ENCODE assay signal across 27 cellular contexts in the genomic region with DNA sequence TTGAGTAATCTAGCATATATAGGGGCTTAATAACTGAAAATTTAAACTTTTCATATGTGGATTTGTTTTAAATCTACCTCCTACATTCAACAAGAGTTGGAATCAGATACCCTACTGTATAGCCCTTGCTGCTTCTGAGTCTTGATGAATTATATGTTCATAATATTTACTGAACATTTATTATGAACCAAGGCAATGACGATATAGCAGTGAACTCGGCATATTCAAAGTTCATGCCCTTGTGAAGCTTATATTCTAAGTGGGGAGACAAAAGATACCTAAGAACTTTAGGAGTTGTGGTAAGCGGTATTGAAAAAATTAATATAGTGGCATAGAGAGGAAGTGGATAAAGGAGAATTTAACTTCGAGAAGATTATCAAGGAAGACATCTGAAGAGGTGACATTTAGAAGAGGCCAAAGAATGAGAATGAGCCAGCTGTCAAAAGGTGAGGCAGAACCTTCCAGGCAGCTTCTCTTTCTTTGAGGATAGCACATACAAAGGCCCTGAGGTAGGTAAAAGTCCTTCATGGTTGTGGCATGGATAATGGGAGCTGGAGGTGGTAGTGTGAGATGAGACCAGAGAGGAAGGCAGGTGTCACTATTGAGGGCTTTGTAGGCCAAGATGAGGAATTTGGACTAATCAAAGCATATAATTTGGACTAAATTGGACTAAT. TPM values are rescaled to one million over a fixed set of nuclear protein-coding genes. Genes with fewer than 3 reads are reported as not detected.
A peak's percentile ranks its signal among the peaks of the same experiment; 100 is the strongest.
DNase-seq lines count a peak whose midpoint lies in the region; ATAC-seq, FAIRE-seq and TF ChIP-seq lines count a peak whose summit lies in the region.
"Had no signal": no experiment of that assay in that cellular context is flagged by ENCODE, and none has a peak within 500 bp of the region (broad histone marks: within the 10 kb centered on the region; RNA-seq: fewer than 3 reads in every experiment).

No MANE protein-coding gene starts in this region.

- DNase-seq in A673 (ENCODE audit: low spot score) = no peak
- no peak for DNase-seq in PC-9
- no peak for DNase-seq in endothelial cell of umbilical vein (ENCODE audit: low read depth, low spot score)
- no peak for DNase-seq in caudate nucleus (lab: John Stamatoyannopoulos, UW)
- DNase-seq in left lobe of liver (ENCODE audit: low spot score) = no peak
- DNase-seq in GM10266 (ENCODE audit: extremely low spot score) = no peak
- DNase-seq: activated CD4-positive, alpha-beta T cell treated with anti-CD3 and anti-CD28 coated beads for 4 hours; activated CD8-positive, alpha-beta memory T cell treated with anti-CD3 and anti-CD28 coated beads, Interleukin-2, amount 50 U/mL, for 48 hours; activated effector memory CD4-positive, alpha-beta T cell treated with anti-CD3 and anti-CD28 coated beads, Interleukin-2, amount 50 U/mL, for 16 hours; activated naive CD8-positive, alpha-beta T cell treated with anti-CD3 and anti-CD28 coated beads for 36 hours; aorta; CD4-positive, alpha-beta T cell; effector memory CD8-positive, alpha-beta T cell; NCI-H146; stimulated activated CD4-positive, alpha-beta T cell treated with anti-CD3 and anti-CD28 coated beads, Interleukin-4, amount 100 ng/mL, for 1 hour; T-helper 17 cell had no signal

- H2AFZ ChIP-seq in PC-9 (no peak overlapping the region), endothelial cell of umbilical vein (ENCODE audit: low read depth, low read length) (no peak overlapping the region)
- H2AFZ ChIP-seq: parathyroid adenoma had no signal

- POLR2A ChIA-PET in A673 (lab: Charles Lee; ENCODE audit: low non-redundant PET) (no interaction called here), PC-9 (lab: Charles Lee; ENCODE audit: unreplicated experiment) (no interaction called here), endothelial cell of umbilical vein (lab: Charles Lee) (interaction anchor here (1.5 to 1.7 kb wide), 2 partner anchors 26 to 98 kb away, joined by 3 to 4 read pairs; partner anchors contain the start of gene TXNRD1)

- H3K79me2 ChIP-seq in PC-9 (ENCODE audit: low read depth) (peaks cover 99% of the 10 kb centered on the region), endothelial cell of umbilical vein (ENCODE audit: control insufficient read depth, insufficient read depth, low read length) (peaks cover 96% of the 10 kb centered on the region)

- CTCF ChIA-PET in A673 (lab: Charles Lee) (no interaction called here), PC-9 (lab: Charles Lee) (no interaction called here), endothelial cell of umbilical vein (lab: Charles Lee) (interaction anchor here (1.2 kb wide), 1 partner anchor 94 kb away, joined by 4 read pairs; no protein-coding TSS in a partner anchor)

- peaks cover 100% of the 10 kb centered on the region for H3F3A ChIP-seq in PC-9 (ENCODE audit: insufficient read depth, low read depth)

- no peak for FAIRE-seq in endothelial cell of umbilical vein (lab: Jason Lieb, UNC)
- FAIRE-seq: frontal cortex had no signal

- H3K27me3 ChIP-seq in A673 (replicated peaks; ENCODE audit: insufficient read depth, low read depth, low read length, poor library complexity) (no peaks in the 10 kb centered on the region), PC-9 (ENCODE audit: insufficient read depth, low read depth) (no peaks in the 10 kb centered on the region), endothelial cell of umbilical vein (ENCODE audit: control insufficient read depth in 2 of 2, insufficient read depth in 2 of 2, low read length in 2 of 2) (no peaks in the 10 kb centered on the region)
- H3K27me3 ChIP-seq: cardiac muscle cell, esophagus muscularis mucosa, right atrium auricular region, suprapubic skin had no signal

- TSS peak; percentile 5 for BruUV-seq in A673 (replicated peaks; lab: Mats Ljungman, UMichigan)
- no TSS peak for BruUV-seq in PC-9 (replicated peaks; lab: Mats Ljungman, UMichigan)
- TSS peak; percentile 4 for BruUV-seq in endothelial cell of umbilical vein (replicated peaks; lab: Mats Ljungman, UMichigan)

- no peak overlapping the region for H3K4me3 ChIP-seq in A673 (ENCODE audit: low read depth, low read length, poor library complexity, severe bottlenecking)
- H3K4me3 ChIP-seq in PC-9 = peak overlapping the region; percentile 13; the same call in 1 of the 2 replicates
- H3K4me3 ChIP-seq in endothelial cell of umbilical vein (replicated peaks in 1 of 3; ENCODE audit: insufficient read depth in 1 of 3, low read depth in 1 of 3, low read length in 3 of 3) = no peak overlapping the region
- H3K4me3 ChIP-seq: cardiac muscle cell, coronary artery, esophagus muscularis mucosa, HAP-1, lung, right atrium auricular region, suprapubic skin had no signal

- no peak for ATAC-seq in left lobe of liver
- ATAC-seq: effector memory CD8-positive, alpha-beta T cell; SK-N-SH treated with all-trans-retinoic acid at 6 μM for 48 hours; T-helper 17 cell had no signal

- H3K9ac ChIP-seq in endothelial cell of umbilical vein (replicated peaks; ENCODE audit: extremely low read depth, insufficient read depth, low read length) = no peak overlapping the region
- H3K9ac ChIP-seq: parathyroid adenoma had no signal

- no peak for TF ChIP-seq CTCF in 22Rv1 (IDR thresholded peaks at IDR 0.05)
- TF ChIP-seq CTCF in A673 (conservative IDR thresholded peaks at IDR 0.05; ENCODE audit: low read depth, low read length) = no peak
- TF ChIP-seq CTCF in PC-9 (conservative IDR thresholded peaks at IDR 0.05) = no peak
- no peak for TF ChIP-seq CTCF in endothelial cell of umbilical vein (IDR thresholded peaks at IDR 0.05; ENCODE audit: extremely low read depth in 1 of 2, insufficient read depth in 1 of 2, low read depth in 1 of 2, low read length in 2 of 2)
- TF ChIP-seq CTCF in GM10266 (IDR thresholded peaks at IDR 0.05; ENCODE audit: control insufficient read depth, insufficient read depth, low read depth, missing control alignments) = no peak

- peaks cover 78% of the 10 kb centered on the region for H3K36me3 ChIP-seq in A673 (ENCODE audit: insufficient read depth, low read length, poor library complexity, severe bottlenecking)
- peaks cover 87% of the 10 kb centered on the region for H3K36me3 ChIP-seq in PC-9 (ENCODE audit: low read depth)
- H3K36me3 ChIP-seq in endothelial cell of umbilical vein (ENCODE audit: control insufficient read depth in 2 of 2, extremely low read depth in 1 of 2, insufficient read depth in 2 of 2, low read length in 2 of 2) = peaks cover 22 to 64% of the 10 kb centered on the region in 2 experiments

- no peak for TF ChIP-seq POLR2A in endothelial cell of umbilical vein (IDR thresholded peaks at IDR 0.05; ENCODE audit: low read depth, low read length)

- H4K20me1 ChIP-seq in PC-9 (ENCODE audit: insufficient read depth) (peaks cover 100% of the 10 kb centered on the region), endothelial cell of umbilical vein (replicated peaks; ENCODE audit: control insufficient read depth, extremely low read depth, insufficient read depth, low read length) (peaks cover 18% of the 10 kb centered on the region)

- H3K27ac ChIP-seq in 22Rv1 = peak overlapping the region; percentile 1; the same call in 1 of the 2 replicates
- no peak overlapping the region for H3K27ac ChIP-seq in A673 (ENCODE audit: low read depth, low read length, poor library complexity, severe bottlenecking)
- H3K27ac ChIP-seq in PC-9 = peak overlapping the region; percentile 77
- no peak overlapping the region for H3K27ac ChIP-seq in endothelial cell of umbilical vein (ENCODE audit: insufficient read depth, low read depth, low read length)
- H3K27ac ChIP-seq in caudate nucleus (ENCODE audit: low read depth, low read length) = no peak overlapping the region
- H3K27ac ChIP-seq: cardiac muscle cell, coronary artery, esophagus muscularis mucosa, parathyroid adenoma, right atrium auricular region, suprapubic skin had no signal

- H3K4me2 ChIP-seq in PC-9 = peak overlapping the region; percentile 22
- H3K4me2 ChIP-seq in endothelial cell of umbilical vein (ENCODE audit: insufficient read depth, low read length) = no peak overlapping the region

- dilution Hi-C loops in endothelial cell of umbilical vein (cut with MboI; ENCODE audit: extremely low pct_ligation_motif_present, low sequenced_read_pairs) = no loop called here

- intact Hi-C loops in A673 (cut with micrococcal nuclease; ENCODE audit: unreplicated experiment) = loop anchor here (10.0 kb wide), 1 partner anchor 369 kb away; no protein-coding TSS in a partner anchor
- intact Hi-C loops in PC-9 (cut with micrococcal nuclease; ENCODE audit: unreplicated experiment) = loop anchor here (10.0 kb wide), 1 partner anchor 179 kb away; the partner anchor contains the start of gene NFYB
- intact Hi-C loops in endothelial cell of umbilical vein (cut with micrococcal nuclease) = no loop called here

- no peaks in the 10 kb centered on the region for H3K9me1 ChIP-seq in endothelial cell of umbilical vein (replicated peaks; ENCODE audit: control insufficient read depth, extremely low read depth, insufficient read depth, low read length)

- H3K9me3 ChIP-seq in A673 (ENCODE audit: low read depth, low read length, poor library complexity, severe bottlenecking) = no peaks in the 10 kb centered on the region
- H3K9me3 ChIP-seq in PC-9 (ENCODE audit: insufficient read depth, low read depth) = no peaks in the 10 kb centered on the region
- H3K9me3 ChIP-seq in endothelial cell of umbilical vein (replicated peaks; ENCODE audit: control insufficient read depth, insufficient read depth, low read length) = no peaks in the 10 kb centered on the region
- H3K9me3 ChIP-seq: esophagus muscularis mucosa, HAP-1, right atrium auricular region, suprapubic skin had no signal

- peaks cover 8% of the 10 kb centered on the region for H3K4me1 ChIP-seq in A673 (ENCODE audit: insufficient read depth, low read length, poor library complexity, severe bottlenecking)
- H3K4me1 ChIP-seq in PC-9 (replicated peaks; ENCODE audit: insufficient read depth) = peaks cover 93% of the 10 kb centered on the region
- H3K4me1 ChIP-seq in endothelial cell of umbilical vein (ENCODE audit: control insufficient read depth, extremely low read depth, insufficient read depth, low read length) = peaks cover 14% of the 10 kb centered on the region
- H3K4me1 ChIP-seq: HAP-1, parathyroid adenoma, suprapubic skin had no signal

- H3K9me2 ChIP-seq in PC-9 (ENCODE audit: insufficient read depth) = no peaks in the 10 kb centered on the region

TF ChIP-seq in endothelial cell of umbilical vein, 7 proteins besides CTCF, POLR2A, EP300 and RAD21 (continues in another document):
- no peak for TF ChIP-seq JUN (IDR thresholded peaks at IDR 0.05; ENCODE audit: borderline replicate concordance, insufficient read depth, insufficient read length, low read depth)

RNA-seq across cellular contexts. Expression of gene EID3, which starts 10.2 kb away (rescaled TPM):
- 3.0 and 5.4 TPM in 2 replicates for total RNA-seq in A673 (2021)
- 42.4 and 47.4 TPM in 2 replicates for total RNA-seq in PC-9 (2021)
- 12.7 and 14.5 TPM in 2 replicates for total RNA-seq in endothelial cell of umbilical vein
- 1.2 and 1.5 TPM in 2 replicates for polyA plus RNA-seq in endothelial cell of umbilical vein
- polyA plus RNA-seq in endothelial cell of umbilical vein (2011; cell fraction: cytosol; rRNA removed) = 1.0 and 1.3 TPM in 2 replicates
- 15.9 and 18.5 TPM in 2 replicates for polyA plus RNA-seq in endothelial cell of umbilical vein (2011; cell fraction: nucleus; rRNA removed)
- polyA plus RNA-seq in endothelial cell of umbilical vein (2012) = 0.82 and 1.2 TPM in 2 replicates
- polyA minus RNA-seq in endothelial cell of umbilical vein = 12.0 and 16.2 TPM in 2 replicates
- 1.5 TPM for polyA minus RNA-seq in endothelial cell of umbilical vein (2011; cell fraction: cytosol; rRNA and poly(A)+ RNA removed)
- 47.8 and 76.6 TPM in 2 replicates for polyA minus RNA-seq in endothelial cell of umbilical vein (2011; cell fraction: nucleus; rRNA and poly(A)+ RNA removed)
- 1.4 TPM for total RNA-seq in left lobe of liver

Comparison
In these comparisons a context has a peak if more than half of its experiments do, and no peak if none do; other contexts are left out.
1. H3K27ac ChIP-seq: peak in 22Rv1 (single experiment) and PC-9 (single experiment); none in A673 (single experiment), endothelial cell of umbilical vein (single experiment) and caudate nucleus (single experiment).